17 cellular contexts compared by ENCODE assay signal in the genomic region with DNA sequence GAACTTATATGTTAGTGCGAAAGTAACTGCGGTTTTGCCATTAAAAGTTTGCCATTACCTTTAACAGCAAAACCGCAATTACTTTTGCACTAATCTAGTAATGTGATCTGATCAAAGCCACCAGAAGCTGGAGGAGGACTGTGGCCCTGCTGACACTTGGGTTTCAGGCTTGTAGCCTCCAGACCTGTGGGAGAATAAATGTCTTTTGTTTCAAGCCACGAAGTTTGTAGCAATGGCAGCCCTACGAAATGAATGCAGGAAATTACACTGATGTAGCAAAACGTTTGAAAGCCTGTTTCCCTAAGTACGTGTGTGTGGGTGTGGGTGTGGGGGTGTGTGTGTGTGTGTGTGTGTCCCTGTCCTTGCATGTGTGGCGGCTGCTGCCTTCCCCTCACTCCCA.
"Had no signal": no experiment of that assay in that cellular context is flagged by ENCODE, and none has a peak within 500 bp of the region (broad histone marks: within the 10 kb centered on the region; RNA-seq: fewer than 3 reads in every experiment).

No MANE protein-coding gene starts in this region.

- H3K36me3 ChIP-seq: cardiac muscle cell, right lobe of liver, thoracic aorta had no signal

- H3K79me2 ChIP-seq: parathyroid adenoma had no signal

- H3K4me1 ChIP-seq: parathyroid adenoma had no signal

- H3K4me1 Mint-ChIP-seq: activated B cell treated with CpG ODN at 0.5 μM for 24 hours; activated naive CD8-positive, alpha-beta T cell treated with anti-CD3 and anti-CD28 coated beads for 36 hours; naive thymus-derived CD8-positive, alpha-beta T cell; stimulated activated memory B cell treated with anti-CD40 and anti-IgM and Interleukin-4, amounts not matched to agents 10 μg/mL and 1 μg/mL and 100 μg/mL, for 72 hours had no signal

- H3K4me2 ChIP-seq: smooth muscle cell had no signal

- H3K9me3 Mint-ChIP-seq: activated B cell treated with CpG ODN at 0.5 μM for 24 hours; activated CD4-positive, alpha-beta T cell treated with anti-CD3 and anti-CD28 coated beads, Interleukin-2, amount 10 ng/mL, durations not matched to agents 7 days and 5 days; activated naive CD8-positive, alpha-beta T cell treated with anti-CD3 and anti-CD28 coated beads for 36 hours; activated T-cell treated with anti-CD3 and anti-CD28 coated beads, Interleukin-2, amount 50 U/mL, for 72 hours; naive thymus-derived CD8-positive, alpha-beta T cell; stimulated activated memory B cell treated with anti-CD40 and anti-IgM and Interleukin-4, amounts not matched to agents 10 μg/mL and 1 μg/mL and 100 μg/mL, for 72 hours had no signal

- DNase-seq: activated B cell treated with CpG ODN at 0.5 μM for 24 hours; activated CD4-positive, alpha-beta T cell treated with anti-CD3 and anti-CD28 coated beads, Interleukin-2, amount 10 ng/mL, durations not matched to agents 7 days and 5 days; activated gamma-delta T cell; activated naive CD8-positive, alpha-beta T cell treated with anti-CD3 and anti-CD28 coated beads for 36 hours; activated T-cell treated with anti-CD3 and anti-CD28 coated beads, Interleukin-2, amount 50 U/mL, for 72 hours; amygdala; dermis blood vessel endothelial cell; effector memory CD4-positive, alpha-beta T cell; mesendoderm; naive thymus-derived CD8-positive, alpha-beta T cell; right lobe of liver; stimulated activated CD4-positive, alpha-beta T cell treated with anti-CD3 and anti-CD28 coated beads, Interleukin-4, amount 100 ng/mL, for 4 hours had no signal

- H3K27me3 ChIP-seq: cardiac muscle cell, right lobe of liver had no signal

- H3K27ac ChIP-seq: cardiac muscle cell, parathyroid adenoma, right lobe of liver, thoracic aorta had no signal

- H3K36me3 Mint-ChIP-seq: activated naive CD8-positive, alpha-beta T cell treated with anti-CD3 and anti-CD28 coated beads for 36 hours; naive thymus-derived CD8-positive, alpha-beta T cell; stimulated activated memory B cell treated with anti-CD40 and anti-IgM and Interleukin-4, amounts not matched to agents 10 μg/mL and 1 μg/mL and 100 μg/mL, for 72 hours had no signal

- ATAC-seq: activated T-cell treated with anti-CD3 and anti-CD28 coated beads, Interleukin-2, amount 50 U/mL, for 72 hours; naive thymus-derived CD8-positive, alpha-beta T cell; stimulated activated memory B cell treated with anti-CD40 and anti-IgM and Interleukin-4, amounts not matched to agents 10 μg/mL and 1 μg/mL and 100 μg/mL, for 72 hours had no signal

- H3K4me3 Mint-ChIP-seq: activated B cell treated with CpG ODN at 0.5 μM for 24 hours; activated CD4-positive, alpha-beta T cell treated with anti-CD3 and anti-CD28 coated beads, Interleukin-2, amount 10 ng/mL, durations not matched to agents 7 days and 5 days; activated naive CD8-positive, alpha-beta T cell treated with anti-CD3 and anti-CD28 coated beads for 36 hours; activated T-cell treated with anti-CD3 and anti-CD28 coated beads, Interleukin-2, amount 50 U/mL, for 72 hours; naive thymus-derived CD8-positive, alpha-beta T cell; stimulated activated memory B cell treated with anti-CD40 and anti-IgM and Interleukin-4, amounts not matched to agents 10 μg/mL and 1 μg/mL and 100 μg/mL, for 72 hours had no signal

- H3K27me3 Mint-ChIP-seq: activated B cell treated with CpG ODN at 0.5 μM for 24 hours; activated CD4-positive, alpha-beta T cell treated with anti-CD3 and anti-CD28 coated beads, Interleukin-2, amount 10 ng/mL, durations not matched to agents 7 days and 5 days had no signal

- H3K27ac Mint-ChIP-seq: activated B cell treated with CpG ODN at 0.5 μM for 24 hours; activated CD4-positive, alpha-beta T cell treated with anti-CD3 and anti-CD28 coated beads, Interleukin-2, amount 10 ng/mL, durations not matched to agents 7 days and 5 days; activated naive CD8-positive, alpha-beta T cell treated with anti-CD3 and anti-CD28 coated beads for 36 hours; activated T-cell treated with anti-CD3 and anti-CD28 coated beads, Interleukin-2, amount 50 U/mL, for 72 hours; naive thymus-derived CD8-positive, alpha-beta T cell; stimulated activated memory B cell treated with anti-CD40 and anti-IgM and Interleukin-4, amounts not matched to agents 10 μg/mL and 1 μg/mL and 100 μg/mL, for 72 hours had no signal

- H3K9me3 ChIP-seq: right lobe of liver, thoracic aorta had no signal

- H2AFZ ChIP-seq: parathyroid adenoma had no signal

- H3K4me3 ChIP-seq: cardiac muscle cell, right lobe of liver, smooth muscle cell, thoracic aorta had no signal
